Comparison of ENCODE assay signal across 1 cellular context in genomic region chr12:53483225-53483978, GRCh38.
TF ChIP-seq lines count a peak whose summit lies in the region.

No MANE protein-coding gene starts in this region.

TF ChIP-seq in IMR-90, 13 proteins besides CTCF, POLR2A, EP300 and RAD21:
- TF ChIP-seq MAZ (IDR thresholded peaks at IDR 0.05; ENCODE audit: borderline replicate concordance, low read depth, low read length) (no peak), MAFK (IDR thresholded peaks at IDR 0.05; ENCODE audit: low read depth, low read length) (no peak), RFX5 (IDR thresholded peaks at IDR 0.05; ENCODE audit: low read depth, low read length) (no peak), ELK1 (IDR thresholded peaks at IDR 0.05; ENCODE audit: borderline replicate concordance, low read depth, low read length) (no peak), RCOR1 (IDR thresholded peaks at IDR 0.05; ENCODE audit: insufficient replicate concordance, low read length) (no peak)
